ENCODE assay signal across 8 cellular contexts in genomic region chr10:60384708-60385398, GRCh38. TPM values are rescaled to one million over a fixed set of nuclear protein-coding genes. Genes with fewer than 3 reads are reported as not detected.
DNase-seq lines count a peak whose midpoint lies in the region; ATAC-seq, FAIRE-seq and TF ChIP-seq lines count a peak whose summit lies in the region.
"Had no signal": no experiment of that assay in that cellular context is flagged by ENCODE, and none has a peak within 500 bp of the region (broad histone marks: within the 10 kb centered on the region; RNA-seq: fewer than 3 reads in every experiment).

No MANE protein-coding gene starts in this region.

- H3K4me1 Mint-ChIP-seq in stimulated activated memory B cell treated with anti-CD40 and anti-IgM and Interleukin-4, amounts not matched to agents 10 μg/mL and 1 μg/mL and 100 μg/mL, for 72 hours: peaks cover 31% of the 10 kb centered on the region
- peaks cover 13 to 27% (median 14%) of the 10 kb centered on the region in 3 donors for H3K4me1 Mint-ChIP-seq in T-cell

- H3K79me2 ChIP-seq in HCT116 (ENCODE audit: insufficient read depth, low read length): no peaks in the 10 kb centered on the region

- TF ChIP-seq RAD21 in HCT116 (IDR thresholded peaks at IDR 0.05; ENCODE audit: low read depth): no peak

- DNase-seq in HCT116 (ENCODE audit: low read depth, low spot score) (peak; percentile 63), SW 1271 (lab: John Stamatoyannopoulos, UW) (peak; percentile 34 to 89), foreskin fibroblast (peak; percentile 96 to 98), GM19239 (ENCODE audit: insufficient read length, low spot score) (no peak), T-cell (no peak), T-helper 9 cell (no peak)
- DNase-seq: cortex of kidney had no signal

- intact Hi-C loops in HCT116 (cut with micrococcal nuclease): no loop called here

- no peak for TF ChIP-seq CTCF in HCT116 (IDR thresholded peaks at IDR 0.05 in 2 of 3, conservative IDR thresholded peaks at IDR 0.05 in 1 of 3; ENCODE audit: borderline replicate concordance in 1 of 3, insufficient read depth in 1 of 3, low read depth in 2 of 3, low read length in 2 of 3)
- TF ChIP-seq CTCF in foreskin fibroblast (IDR thresholded peaks at IDR 0.05; ENCODE audit: low read depth, low read length): no peak

- H3K4me2 ChIP-seq in HCT116 (ENCODE audit: low read length): peak overlapping the region; percentile 61

- no peaks in the 10 kb centered on the region for H3K9me2 ChIP-seq in HCT116 (ENCODE audit: insufficient read depth)

- ATAC-seq in HCT116 (peak; percentile 87), T-cell (replicated peaks in 1 of 4) (no peak)
- no peak for ATAC-seq in stimulated activated memory B cell treated with anti-CD40 and anti-IgM and Interleukin-4, amounts not matched to agents 10 μg/mL and 1 μg/mL and 100 μg/mL, for 72 hours

- H3K9ac ChIP-seq in HCT116 (ENCODE audit: low read length): no peak overlapping the region

- peaks cover 8 to 27% of the 10 kb centered on the region in 2 experiments for H3K4me1 ChIP-seq in HCT116 (ENCODE audit: control insufficient read depth in 1 of 2, insufficient read depth in 2 of 2, low read length in 2 of 2)

- no peak overlapping the region for H2AFZ ChIP-seq in HCT116 (ENCODE audit: low read depth, low read length, poor library complexity, severe bottlenecking)

- CTCF ChIA-PET in HCT116 (lab: Charles Lee) (interaction anchor here (1.5 kb wide), 1 partner anchor 49 kb away, joined by 4 read pairs; no protein-coding TSS in a partner anchor), T-cell (lab: Charles Lee) (interaction anchor here (0.5 to 0.6 kb wide), 2 partner anchors 25 to 356 kb away, joined by 3 read pairs; no protein-coding TSS in a partner anchor)

- H3K27me3 ChIP-seq in HCT116 (ENCODE audit: insufficient read depth, low read length): no peaks in the 10 kb centered on the region

- RAD21 ChIA-PET in HCT116 (lab: Charles Lee; ENCODE audit: low non-redundant PET in 1 of 2, low total read pairs in 2 of 2, uncharacterized antibody in 2 of 2, unreplicated experiment in 2 of 2): no interaction called here

- no TSS peak for BruUV-seq in HCT116 (replicated peaks; lab: Mats Ljungman, UMichigan)

- H3K27ac Mint-ChIP-seq in stimulated activated memory B cell treated with anti-CD40 and anti-IgM and Interleukin-4, amounts not matched to agents 10 μg/mL and 1 μg/mL and 100 μg/mL, for 72 hours: peak overlapping the region; percentile 9
- H3K27ac Mint-ChIP-seq in T-cell: no peak overlapping the region

- H4K20me1 ChIP-seq in HCT116 (ENCODE audit: insufficient read depth): no peaks in the 10 kb centered on the region

- no peaks in the 10 kb centered on the region for H3K27me3 Mint-ChIP-seq in stimulated activated memory B cell treated with anti-CD40 and anti-IgM and Interleukin-4, amounts not matched to agents 10 μg/mL and 1 μg/mL and 100 μg/mL, for 72 hours
- no peaks in the 10 kb centered on the region for H3K27me3 Mint-ChIP-seq in T-cell

- no peaks in the 10 kb centered on the region for H3K36me3 Mint-ChIP-seq in stimulated activated memory B cell treated with anti-CD40 and anti-IgM and Interleukin-4, amounts not matched to agents 10 μg/mL and 1 μg/mL and 100 μg/mL, for 72 hours
- H3K36me3 Mint-ChIP-seq in T-cell: no peaks in the 10 kb centered on the region

- H3K9me3 Mint-ChIP-seq in stimulated activated memory B cell treated with anti-CD40 and anti-IgM and Interleukin-4, amounts not matched to agents 10 μg/mL and 1 μg/mL and 100 μg/mL, for 72 hours: no peaks in the 10 kb centered on the region
- H3K9me3 Mint-ChIP-seq in T-cell: no peaks in the 10 kb centered on the region

- H3K27ac ChIP-seq in HCT116 (ENCODE audit: low read depth, low read length): no peak overlapping the region

- no peak overlapping the region for H3K4me3 Mint-ChIP-seq in stimulated activated memory B cell treated with anti-CD40 and anti-IgM and Interleukin-4, amounts not matched to agents 10 μg/mL and 1 μg/mL and 100 μg/mL, for 72 hours
- no peak overlapping the region for H3K4me3 Mint-ChIP-seq in T-cell

- no peak for FAIRE-seq in GM19239 (lab: Jason Lieb, UNC)

- H3K4me3 ChIP-seq in HCT116 (replicated peaks in 1 of 2; ENCODE audit: low read depth in 1 of 2, low read length in 2 of 2) (peak overlapping the region in 1 of 2 experiments; percentile 20; a peak in 2 of 4 replicates), foreskin fibroblast (ENCODE audit: low read depth in 1 of 2, low read length in 2 of 2) (no peak overlapping the region)

- POLR2A ChIA-PET in HCT116 (lab: Charles Lee) (no interaction called here), T-cell (lab: Charles Lee) (no interaction called here)

- TF ChIP-seq POLR2A in HCT116 (IDR thresholded peaks at IDR 0.05; ENCODE audit: borderline replicate concordance, extremely low read depth, insufficient read depth, insufficient read length): no peak

- H3K36me3 ChIP-seq in HCT116 (ENCODE audit: control insufficient read depth in 1 of 2, insufficient read depth in 2 of 2, low read length in 2 of 2): no peaks in the 10 kb centered on the region

- H3K9me3 ChIP-seq in HCT116 (ENCODE audit: control insufficient read depth in 1 of 2, insufficient read depth in 1 of 2, low read depth in 1 of 2, low read length in 2 of 2): no peaks in the 10 kb centered on the region

TF ChIP-seq in HCT116, 20 proteins besides CTCF, POLR2A, EP300 and RAD21:
- TF ChIP-seq POLR2AphosphoS5 (IDR thresholded peaks at IDR 0.05; ENCODE audit: low read depth, low read length) (peak; percentile 27; the same call in 1 of the 2 replicates), FOSL1 (IDR thresholded peaks at IDR 0.05; ENCODE audit: low read depth) (peak; percentile 57), CBX3 (IDR thresholded peaks at IDR 0.05; ENCODE audit: low read depth) (peak; percentile 57; the same call in 1 of the 2 replicates), EZH2phosphoT487 (IDR thresholded peaks at IDR 0.05; ENCODE audit: borderline replicate concordance) (no peak), TCF7L2 (IDR thresholded peaks at IDR 0.05; ENCODE audit: borderline replicate concordance, extremely low read depth, insufficient read depth, insufficient read length) (no peak), SP1 (IDR thresholded peaks at IDR 0.05; ENCODE audit: low read depth) (peak; percentile 48; the same call in 1 of the 2 replicates), ZNF274 (IDR thresholded peaks at IDR 0.05; ENCODE audit: low read depth, low read length) (no peak), JUND (IDR thresholded peaks at IDR 0.05) (peak; percentile 54), YY1 (IDR thresholded peaks at IDR 0.05; ENCODE audit: extremely low read depth, insufficient replicate concordance, low read depth, low read length) (no peak), MAX (IDR thresholded peaks at IDR 0.05) (0 out of 2 replicates have a peak, but pooled peaks have one; percentile 29), ATF3 (IDR thresholded peaks at IDR 0.05) (no peak), SRF (IDR thresholded peaks at IDR 0.05; ENCODE audit: low read depth) (no peak), ELF1 (IDR thresholded peaks at IDR 0.05; ENCODE audit: borderline replicate concordance, low read depth) (no peak), CEBPB (IDR thresholded peaks at IDR 0.05; ENCODE audit: low read depth) (no peak)

RNA-seq across cellular contexts. Expression of gene ANK3, which starts 4.8 kb away (rescaled TPM):
- total RNA-seq in HCT116 (2021; ENCODE audit: unreplicated experiment): 15.3 TPM
- polyA plus RNA-seq in HCT116 (2012): 4.1 and 6.4 TPM in 2 replicates
- 10 to 100 TPM; 43.0 to 74.8 (median 56.7) TPM for total RNA-seq in T-cell

Comparison
In these comparisons a context has a peak if more than half of its experiments do, and no peak if none do; other contexts are left out.
1. DNase-seq: peak in HCT116 (single experiment), SW 1271 (2 of 2) and foreskin fibroblast (2 of 2); none in GM19239 (single experiment), T-cell (0 of 34) and T-helper 9 cell (single experiment).